ENCODE assay signal across 17 cellular contexts in the genomic region with DNA sequence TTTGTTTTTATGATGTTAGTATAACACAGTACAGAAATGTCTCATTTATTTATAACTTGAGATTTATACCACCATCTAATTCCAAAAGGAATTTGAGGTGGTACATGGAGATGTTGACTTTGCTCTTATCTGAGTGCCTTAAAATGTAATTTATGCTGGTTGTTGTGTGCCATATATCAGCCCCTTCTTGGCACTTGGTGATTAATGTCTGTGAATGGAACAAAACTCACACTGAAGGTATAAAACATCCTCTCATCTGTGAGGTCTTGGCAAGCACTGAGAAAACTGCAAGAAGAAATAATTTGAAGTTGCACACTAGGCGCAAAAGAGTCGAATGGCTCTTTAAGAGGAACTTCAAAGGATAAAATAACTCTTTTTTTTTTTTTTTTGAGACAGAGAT.
A peak's percentile ranks its signal among the peaks of the same experiment; 100 is the strongest.
DNase-seq lines count a peak whose midpoint lies in the region; ATAC-seq and TF ChIP-seq lines count a peak whose summit lies in the region.
"Had no signal": no experiment of that assay in that cellular context is flagged by ENCODE, and none has a peak within 500 bp of the region (broad histone marks: within the 10 kb centered on the region; RNA-seq: fewer than 3 reads in every experiment).

No MANE protein-coding gene starts in this region.

- H2AFZ ChIP-seq in GM23338, result peak overlapping the region; percentile 32; the same call in 1 of the 2 replicates
- no peak overlapping the region for H2AFZ ChIP-seq in osteoblast (ENCODE audit: low read length)

- CTCF ChIA-PET in HEK293T (lab: Yijun Ruan, JAX), result no interaction called here

- ATAC-seq in GM23338, result no peak
- ATAC-seq: CD8-positive, alpha-beta T cell; GM12878 had no signal

- H3K9me2 ChIP-seq in GM23338 (ENCODE audit: insufficient read depth), result no peaks in the 10 kb centered on the region

- H3K36me3 Mint-ChIP-seq in GM23338 (ENCODE audit: low read depth) (no peaks in the 10 kb centered on the region), nephron (ENCODE audit: low read depth) (no peaks in the 10 kb centered on the region)
- H3K36me3 Mint-ChIP-seq: CD4-positive, CD25-positive, alpha-beta regulatory T cell; CD8-positive, alpha-beta T cell had no signal

- H3K4me3 Mint-ChIP-seq in GM23338 (no peak overlapping the region), nephron (no peak overlapping the region)
- H3K4me3 Mint-ChIP-seq: B cell; CD4-positive, CD25-positive, alpha-beta regulatory T cell; CD8-positive, alpha-beta T cell had no signal

- TF ChIP-seq CTCF in GM23338 (conservative IDR thresholded peaks at IDR 0.05; ENCODE audit: low read depth in 2 of 2), result no peak
- TF ChIP-seq CTCF in nephron (IDR thresholded peaks at IDR 0.05; ENCODE audit: unreplicated experiment in 3 of 3), result no peak
- TF ChIP-seq CTCF in osteoblast (IDR thresholded peaks at IDR 0.05; ENCODE audit: extremely low read depth, low read depth, low read length), result no peak

- H3K27me3 ChIP-seq in GM23338 (ENCODE audit: insufficient read depth) (no peaks in the 10 kb centered on the region), osteoblast (ENCODE audit: insufficient read depth, low read length) (no peaks in the 10 kb centered on the region)
- H3K27me3 ChIP-seq: BLaER1 had no signal

- H3K9me3 Mint-ChIP-seq in GM23338 (no peaks in the 10 kb centered on the region), nephron (peaks cover 4% of the 10 kb centered on the region)
- H3K9me3 Mint-ChIP-seq: CD4-positive, CD25-positive, alpha-beta regulatory T cell; CD8-positive, alpha-beta T cell had no signal

- H3K36me3 ChIP-seq in GM23338 (ENCODE audit: insufficient read depth) (no peaks in the 10 kb centered on the region), osteoblast (ENCODE audit: insufficient read depth, low read length) (no peaks in the 10 kb centered on the region)
- H3K36me3 ChIP-seq: BLaER1, HAP-1 had no signal

- H3K27ac ChIP-seq in GM23338 (ENCODE audit: low read depth), result no peak overlapping the region
- no peak overlapping the region for H3K27ac ChIP-seq in osteoblast (ENCODE audit: low read depth, low read length)
- H3K27ac ChIP-seq: BLaER1, C4-2B had no signal

- DNase-seq in GM23338 (ENCODE audit: low spot score) (no peak), HEK293T (ENCODE audit: extremely low spot score) (no peak), islet precursor cell (no peak), occipital lobe (lab: John Stamatoyannopoulos, UW) (no peak), osteoblast (ENCODE audit: insufficient read length, low spot score, missing footprints) (no peak)
- DNase-seq: Caco-2; CD4-positive, CD25-positive, alpha-beta regulatory T cell; CD8-positive, alpha-beta T cell; DMS153; DND-41; GOT3 had no signal

- H3K4me1 ChIP-seq in GM23338 (ENCODE audit: insufficient read depth) (no peaks in the 10 kb centered on the region), osteoblast (ENCODE audit: insufficient read depth, low read length) (peaks cover 8% of the 10 kb centered on the region)
- H3K4me1 ChIP-seq: BLaER1 had no signal

- H4K20me1 ChIP-seq in GM23338 (replicated peaks; ENCODE audit: insufficient read depth), result no peaks in the 10 kb centered on the region
- no peaks in the 10 kb centered on the region for H4K20me1 ChIP-seq in osteoblast (ENCODE audit: insufficient read depth, low read length)
- H4K20me1 ChIP-seq: BLaER1 had no signal

- H3K27ac Mint-ChIP-seq in GM23338, result no peak overlapping the region
- peak overlapping the region; percentile 39 to 75 (median 46) for H3K27ac Mint-ChIP-seq in nephron
- H3K27ac Mint-ChIP-seq: B cell; CD8-positive, alpha-beta T cell had no signal

- H3K79me2 ChIP-seq in GM23338 (replicated peaks; ENCODE audit: insufficient read depth) (no peaks in the 10 kb centered on the region), osteoblast (ENCODE audit: insufficient read depth, low read length) (no peaks in the 10 kb centered on the region)

- H3F3A ChIP-seq in GM23338 (replicated peaks; ENCODE audit: low read depth), result no peaks in the 10 kb centered on the region

- no peaks in the 10 kb centered on the region for H3K9me3 ChIP-seq in osteoblast (ENCODE audit: low read depth, low read length)
- H3K9me3 ChIP-seq: BLaER1, Caco-2, HAP-1 had no signal

- H3K27me3 Mint-ChIP-seq in GM23338 (ENCODE audit: insufficient read depth, low read depth, poor library complexity), result no peaks in the 10 kb centered on the region
- peaks cover 19% of the 10 kb centered on the region for H3K27me3 Mint-ChIP-seq in nephron (ENCODE audit: low read depth)

- POLR2A ChIA-PET in HEK293T (lab: Yijun Ruan, JAX), result no interaction called here

- H3K4me3 ChIP-seq in GM23338, result no peak overlapping the region
- H3K4me3 ChIP-seq in osteoblast (ENCODE audit: insufficient read depth, low read length), result no peak overlapping the region
- H3K4me3 ChIP-seq: BLaER1, GM12878, HAP-1 had no signal

- H3K4me1 Mint-ChIP-seq in GM23338 (peaks cover 4% of the 10 kb centered on the region; the same call in 1 of the 3 replicates), nephron (peaks cover 49% of the 10 kb centered on the region)
- H3K4me1 Mint-ChIP-seq: B cell; CD4-positive, CD25-positive, alpha-beta regulatory T cell had no signal

- H3K4me2 ChIP-seq in GM23338 (no peak overlapping the region), osteoblast (ENCODE audit: insufficient read depth, low read length) (no peak overlapping the region)
- H3K4me2 ChIP-seq: BLaER1 had no signal

TF ChIP-seq in GM23338, 12 proteins besides CTCF, POLR2A, EP300 and RAD21 (continues in another document):
- TF ChIP-seq STAT1 (IDR thresholded peaks at IDR 0.05; ENCODE audit: unreplicated experiment), result no peak
- TF ChIP-seq ZNF331 (CRISPR knock-in tag; IDR thresholded peaks at IDR 0.05; ENCODE audit: low read depth), result no peak
- no peak for TF ChIP-seq POLR2AphosphoS5 (IDR thresholded peaks at IDR 0.05; ENCODE audit: low read depth)
- TF ChIP-seq EZH2phosphoT487 (IDR thresholded peaks at IDR 0.05; ENCODE audit: unreplicated experiment), result no peak
- TF ChIP-seq JUNB (IDR thresholded peaks at IDR 0.05; ENCODE audit: unreplicated experiment), result no peak
- TF ChIP-seq NANOG (IDR thresholded peaks at IDR 0.05; ENCODE audit: borderline replicate concordance), result no peak
- TF ChIP-seq, protein P1, sequence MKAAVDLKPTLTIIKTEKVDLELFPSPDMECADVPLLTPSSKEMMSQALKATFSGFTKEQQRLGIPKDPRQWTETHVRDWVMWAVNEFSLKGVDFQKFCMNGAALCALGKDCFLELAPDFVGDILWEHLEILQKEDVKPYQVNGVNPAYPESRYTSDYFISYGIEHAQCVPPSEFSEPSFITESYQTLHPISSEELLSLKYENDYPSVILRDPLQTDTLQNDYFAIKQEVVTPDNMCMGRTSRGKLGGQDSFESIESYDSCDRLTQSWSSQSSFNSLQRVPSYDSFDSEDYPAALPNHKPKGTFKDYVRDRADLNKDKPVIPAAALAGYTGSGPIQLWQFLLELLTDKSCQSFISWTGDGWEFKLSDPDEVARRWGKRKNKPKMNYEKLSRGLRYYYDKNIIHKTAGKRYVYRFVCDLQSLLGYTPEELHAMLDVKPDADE (IDR thresholded peaks at IDR 0.05), result no peak

TF ChIP-seq in HEK293T, 16 proteins besides CTCF, POLR2A, EP300 and RAD21:
- TF ChIP-seq ELF4 (IDR thresholded peaks at IDR 0.05) (no peak), TARDBP (IDR thresholded peaks at IDR 0.05) (no peak), L3MBTL2 (conservative IDR thresholded peaks at IDR 0.05) (no peak), ZNF384 (IDR thresholded peaks at IDR 0.05) (no peak)
- TF ChIP-seq, protein P2, sequence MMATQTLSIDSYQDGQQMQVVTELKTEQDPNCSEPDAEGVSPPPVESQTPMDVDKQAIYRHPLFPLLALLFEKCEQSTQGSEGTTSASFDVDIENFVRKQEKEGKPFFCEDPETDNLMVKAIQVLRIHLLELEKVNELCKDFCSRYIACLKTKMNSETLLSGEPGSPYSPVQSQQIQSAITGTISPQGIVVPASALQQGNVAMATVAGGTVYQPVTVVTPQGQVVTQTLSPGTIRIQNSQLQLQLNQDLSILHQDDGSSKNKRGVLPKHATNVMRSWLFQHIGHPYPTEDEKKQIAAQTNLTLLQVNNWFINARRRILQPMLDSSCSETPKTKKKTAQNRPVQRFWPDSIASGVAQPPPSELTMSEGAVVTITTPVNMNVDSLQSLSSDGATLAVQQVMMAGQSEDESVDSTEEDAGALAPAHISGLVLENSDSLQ (IDR thresholded peaks at IDR 0.05), result peak; percentile 64
